ENCODE assay signal across 8 cellular contexts in genomic region chr15:57376695-57377477, GRCh38. TPM values are rescaled to one million over a fixed set of nuclear protein-coding genes. Genes with fewer than 3 reads are reported as not detected.
DNase-seq lines count a peak whose midpoint lies in the region; ATAC-seq and TF ChIP-seq lines count a peak whose summit lies in the region.

No MANE protein-coding gene starts in this region.

- H3K4me3 ChIP-seq in iPS-18c (ENCODE audit: insufficient read depth, low read depth, low read length): peak overlapping the region; percentile 73
- H3K4me3 ChIP-seq in smooth muscle cell: peak overlapping the region; percentile 81

- H3K4me2 ChIP-seq in smooth muscle cell: peak overlapping the region; percentile 99

- H3K27ac ChIP-seq in smooth muscle cell (ENCODE audit: low read depth): no peak overlapping the region

- H3K4me1 ChIP-seq in smooth muscle cell (ENCODE audit: low read depth): no peaks in the 10 kb centered on the region

- peaks cover 26% of the 10 kb centered on the region for H3K79me2 ChIP-seq in smooth muscle cell (ENCODE audit: low read depth)

- no peaks in the 10 kb centered on the region for H3F3A ChIP-seq in smooth muscle cell (ENCODE audit: low read depth)

- H3K27ac Mint-ChIP-seq in activated naive CD8-positive, alpha-beta T cell treated with anti-CD3 and anti-CD28 coated beads, Interleukin-2, amount 50 U/mL, for 24 hours: no peak overlapping the region

- ATAC-seq in activated naive CD8-positive, alpha-beta T cell treated with anti-CD3 and anti-CD28 coated beads, Interleukin-2, amount 50 U/mL, for 24 hours: peak; percentile 20
- no peak for ATAC-seq in HG03025 (IDR thresholded peaks at IDR 0.05; ENCODE audit: low FRiP score, unreplicated experiment)

- H2AFZ ChIP-seq in smooth muscle cell (ENCODE audit: low read depth): peak overlapping the region; percentile 93

- TF ChIP-seq CTCF in smooth muscle cell (IDR thresholded peaks at IDR 0.05; ENCODE audit: borderline replicate concordance, insufficient read depth, poor library complexity, severe bottlenecking): no peak

- no peaks in the 10 kb centered on the region for H3K36me3 ChIP-seq in smooth muscle cell (ENCODE audit: low read depth)

- H3K9me3 ChIP-seq in iPS-18c (ENCODE audit: control insufficient read depth, insufficient read depth, low read length) (no peaks in the 10 kb centered on the region), smooth muscle cell (replicated peaks; ENCODE audit: low read depth) (no peaks in the 10 kb centered on the region)

- no peaks in the 10 kb centered on the region for H3K9me3 Mint-ChIP-seq in activated naive CD8-positive, alpha-beta T cell treated with anti-CD3 and anti-CD28 coated beads, Interleukin-2, amount 50 U/mL, for 24 hours

- peaks cover 52% of the 10 kb centered on the region for H3K27me3 Mint-ChIP-seq in activated naive CD8-positive, alpha-beta T cell treated with anti-CD3 and anti-CD28 coated beads, Interleukin-2, amount 50 U/mL, for 24 hours

- no peaks in the 10 kb centered on the region for H3K27me3 ChIP-seq in smooth muscle cell (ENCODE audit: low read depth)

- H3K4me3 Mint-ChIP-seq in activated naive CD8-positive, alpha-beta T cell treated with anti-CD3 and anti-CD28 coated beads, Interleukin-2, amount 50 U/mL, for 24 hours: peak overlapping the region; percentile 22

- in situ Hi-C loops in G401 (cut with HindIII; ENCODE audit: low sequenced_read_pairs): no loop called here

- 10% methylated on average over 23 of the region's 49 CpGs for WGBS in smooth muscle cell (ENCODE audit: low lambda C conversion rate)

- no peaks in the 10 kb centered on the region for H4K20me1 ChIP-seq in smooth muscle cell (ENCODE audit: low read depth)

- no peaks in the 10 kb centered on the region for H3K36me3 Mint-ChIP-seq in activated naive CD8-positive, alpha-beta T cell treated with anti-CD3 and anti-CD28 coated beads, Interleukin-2, amount 50 U/mL, for 24 hours (ENCODE audit: low read depth)

- DNase-seq in NCI-H748 (lab: John Stamatoyannopoulos, UW; ENCODE audit: unreplicated experiment) (peak; percentile 13), NCI-H748 treated with DMSO at 0.1 percent for 48 hours (lab: John Stamatoyannopoulos, UW) (no peak), smooth muscle cell (lab: John Stamatoyannopoulos, UW; ENCODE audit: unreplicated experiment) (no peak), amniotic stem cell (lab: John Stamatoyannopoulos, UW) (no peak), G401 (ENCODE audit: low spot score) (no peak)
- DNase-seq in activated naive CD8-positive, alpha-beta T cell treated with anti-CD3 and anti-CD28 coated beads, Interleukin-2, amount 50 U/mL, for 24 hours: peak; percentile 6

- H3K4me1 Mint-ChIP-seq in activated naive CD8-positive, alpha-beta T cell treated with anti-CD3 and anti-CD28 coated beads, Interleukin-2, amount 50 U/mL, for 24 hours: peaks cover 7% of the 10 kb centered on the region

- peak overlapping the region; percentile 66 for H3K9ac ChIP-seq in smooth muscle cell (ENCODE audit: low read depth)

RNA-seq across cellular contexts. Expression of gene CGNL1, which starts 0.6 kb away (rescaled TPM):
- total RNA-seq in smooth muscle cell: 9.5 and 10.7 TPM in 2 replicates
- 4.2 and 6.3 TPM in 2 replicates for polyA plus RNA-seq in smooth muscle cell
- 91.2 and 121 TPM in 2 replicates for total RNA-seq in G401 (2014; rRNA removed; shearing (Covaris generic))

Comparison
In these comparisons a context has a peak if more than half of its experiments do, and no peak if none do; other contexts are left out.
1. DNase-seq: peak in NCI-H748 (single experiment) and activated naive CD8-positive, alpha-beta T cell treated with anti-CD3 and anti-CD28 coated beads, Interleukin-2, amount 50 U/mL, for 24 hours (single experiment); none in NCI-H748 treated with DMSO at 0.1 percent for 48 hours (single experiment), smooth muscle cell (single experiment), amniotic stem cell (single experiment) and G401 (single experiment).